Comparison of ENCODE assay signal across 1 cellular context in the genomic region with DNA sequence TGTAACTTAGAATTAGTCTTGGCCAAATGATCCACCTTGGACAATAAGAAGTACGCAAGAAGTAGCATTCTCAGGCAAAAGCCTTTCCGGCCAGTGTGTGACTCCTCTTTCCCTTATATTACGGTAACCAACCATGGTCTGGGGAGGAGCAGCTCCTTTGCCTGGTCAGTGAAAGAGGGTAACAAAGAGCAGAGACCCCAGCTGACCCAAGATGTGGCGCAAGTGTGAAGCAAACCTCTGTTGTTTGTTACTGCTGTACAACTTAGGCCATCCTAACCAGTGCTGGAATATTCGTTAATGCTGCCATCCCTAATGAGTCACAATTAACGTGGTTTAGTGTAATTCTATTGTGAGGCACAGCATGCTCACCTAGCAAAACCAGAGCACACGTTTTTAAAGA.
TF ChIP-seq lines count a peak whose summit lies in the region.

No MANE protein-coding gene starts in this region.

TF ChIP-seq in IMR-90, 13 proteins besides CTCF, POLR2A, EP300 and RAD21 (continued from another document):
- TF ChIP-seq SMC3 (IDR thresholded peaks at IDR 0.05; ENCODE audit: low read depth, low read length) (no peak), MAFK (IDR thresholded peaks at IDR 0.05; ENCODE audit: low read depth, low read length) (no peak), NFE2L2 (IDR thresholded peaks at IDR 0.05; ENCODE audit: low read depth, low read length) (no peak), CEBPB (IDR thresholded peaks at IDR 0.05; ENCODE audit: low read depth, low read length) (no peak), MXI1 (IDR thresholded peaks at IDR 0.05; ENCODE audit: borderline replicate concordance, low read depth, low read length) (no peak), BHLHE40 (IDR thresholded peaks at IDR 0.05; ENCODE audit: low read depth, low read length) (no peak), RFX5 (IDR thresholded peaks at IDR 0.05; ENCODE audit: low read depth, low read length) (no peak)
- TF ChIP-seq, protein P1, sequence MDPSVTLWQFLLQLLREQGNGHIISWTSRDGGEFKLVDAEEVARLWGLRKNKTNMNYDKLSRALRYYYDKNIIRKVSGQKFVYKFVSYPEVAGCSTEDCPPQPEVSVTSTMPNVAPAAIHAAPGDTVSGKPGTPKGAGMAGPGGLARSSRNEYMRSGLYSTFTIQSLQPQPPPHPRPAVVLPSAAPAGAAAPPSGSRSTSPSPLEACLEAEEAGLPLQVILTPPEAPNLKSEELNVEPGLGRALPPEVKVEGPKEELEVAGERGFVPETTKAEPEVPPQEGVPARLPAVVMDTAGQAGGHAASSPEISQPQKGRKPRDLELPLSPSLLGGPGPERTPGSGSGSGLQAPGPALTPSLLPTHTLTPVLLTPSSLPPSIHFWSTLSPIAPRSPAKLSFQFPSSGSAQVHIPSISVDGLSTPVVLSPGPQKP (IDR thresholded peaks at IDR 0.05; ENCODE audit: borderline replicate concordance, low read depth, low read length): no peak
- TF ChIP-seq, protein P2, sequence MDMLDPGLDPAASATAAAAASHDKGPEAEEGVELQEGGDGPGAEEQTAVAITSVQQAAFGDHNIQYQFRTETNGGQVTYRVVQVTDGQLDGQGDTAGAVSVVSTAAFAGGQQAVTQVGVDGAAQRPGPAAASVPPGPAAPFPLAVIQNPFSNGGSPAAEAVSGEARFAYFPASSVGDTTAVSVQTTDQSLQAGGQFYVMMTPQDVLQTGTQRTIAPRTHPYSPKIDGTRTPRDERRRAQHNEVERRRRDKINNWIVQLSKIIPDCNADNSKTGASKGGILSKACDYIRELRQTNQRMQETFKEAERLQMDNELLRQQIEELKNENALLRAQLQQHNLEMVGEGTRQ (IDR thresholded peaks at IDR 0.05; ENCODE audit: low read depth, low read length): no peak
TF ChIP-seq in IMR-90: peak in this region for 0.
